Comparison of ENCODE assay signal across 1 cellular context in genomic region chr1:34188418-34188817, GRCh38.
TF ChIP-seq lines count a peak whose summit lies in the region.

No MANE protein-coding gene starts in this region.

TF ChIP-seq in WTC11, 78 proteins besides CTCF, POLR2A, EP300 and RAD21 (continued from another document):
- 0 out of 2 replicates have a peak, but pooled peaks have one; percentile 14 for TF ChIP-seq FOXP4 (CRISPR knock-in tag; IDR thresholded peaks at IDR 0.05)
- 0 out of 2 replicates have a peak, but pooled peaks have one; percentile 41 for TF ChIP-seq TEAD1 (CRISPR knock-in tag; IDR thresholded peaks at IDR 0.05)
- TF ChIP-seq MYBL2 (CRISPR knock-in tag; IDR thresholded peaks at IDR 0.05): no peak
